ENCODE assay signal across 10 cellular contexts in the genomic region with DNA sequence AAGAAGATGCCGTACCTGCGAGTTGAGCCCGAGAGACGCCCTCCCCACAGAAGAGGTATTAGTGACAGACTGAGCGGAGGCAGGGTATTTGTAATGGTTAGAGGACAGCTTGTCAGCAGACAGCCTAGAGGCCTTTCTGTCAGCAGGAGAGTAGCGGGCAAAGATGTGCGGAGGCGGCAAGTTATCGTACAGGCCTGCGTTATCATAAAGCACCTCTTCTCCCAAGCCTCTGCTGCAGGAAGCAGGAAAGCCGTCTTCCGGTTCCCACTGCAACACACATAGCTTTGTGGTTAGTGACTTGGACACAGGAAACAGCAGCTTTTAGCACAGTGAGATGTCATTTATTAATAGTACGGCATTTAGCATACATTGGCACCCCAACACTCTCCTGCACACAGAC.
A peak's percentile ranks its signal among the peaks of the same experiment; 100 is the strongest.
DNase-seq lines count a peak whose midpoint lies in the region; ATAC-seq and TF ChIP-seq lines count a peak whose summit lies in the region.
"Had no signal": no experiment of that assay in that cellular context is flagged by ENCODE, and none has a peak within 500 bp of the region (broad histone marks: within the 10 kb centered on the region; RNA-seq: fewer than 3 reads in every experiment).

No MANE protein-coding gene starts in this region.

- TF ChIP-seq CTCF in smooth muscle cell (IDR thresholded peaks at IDR 0.05; ENCODE audit: borderline replicate concordance, insufficient read depth, poor library complexity, severe bottlenecking): no peak
- no peak for TF ChIP-seq CTCF in prostate gland (IDR thresholded peaks at IDR 0.05)
- no peak for TF ChIP-seq CTCF in GM23338 (conservative IDR thresholded peaks at IDR 0.05; ENCODE audit: low read depth in 2 of 2)

- H3K9ac ChIP-seq in smooth muscle cell (ENCODE audit: low read depth): peak overlapping the region; percentile 5

- H3K27me3 Mint-ChIP-seq in activated CD4-positive, alpha-beta T cell treated with anti-CD3 and anti-CD28 coated beads, Interleukin-2, amount 10 ng/mL, durations not matched to agents 24 days and 14 days: no peaks in the 10 kb centered on the region
- H3K27me3 Mint-ChIP-seq in activated T-helper 2 cell treated with anti-CD3 and anti-CD28 coated beads, Interferon-gamma antibody, Interleukin-2, Interleukin-4, amounts not matched to agents 10 μg/mL and 5 μg/mL and 100 μg/mL, durations not matched to agents 14 hours and 24 hours and 36 hours (ENCODE audit: low read depth): no peaks in the 10 kb centered on the region
- peaks cover 7% of the 10 kb centered on the region for H3K27me3 Mint-ChIP-seq in GM23338 (ENCODE audit: insufficient read depth, low read depth, poor library complexity)

- TF ChIP-seq POLR2A in prostate gland (IDR thresholded peaks at IDR 0.05): no peak

- H3K4me3 Mint-ChIP-seq in activated CD4-positive, alpha-beta T cell treated with anti-CD3 and anti-CD28 coated beads, Interleukin-2, amount 10 ng/mL, durations not matched to agents 24 days and 14 days: peak overlapping the region; percentile 52
- no peak overlapping the region for H3K4me3 Mint-ChIP-seq in activated T-helper 2 cell treated with anti-CD3 and anti-CD28 coated beads, Interferon-gamma antibody, Interleukin-2, Interleukin-4, amounts not matched to agents 10 μg/mL and 5 μg/mL and 100 μg/mL, durations not matched to agents 14 hours and 24 hours and 36 hours (ENCODE audit: low read depth)
- H3K4me3 Mint-ChIP-seq in GM23338: no peak overlapping the region

- intact Hi-C loops in activated CD4-positive, alpha-beta T cell treated with anti-CD3 and anti-CD28 coated beads, Interleukin-2, amount 10 ng/mL, durations not matched to agents 24 days and 14 days (cut with micrococcal nuclease): loop anchor here (1.0 kb wide), 1 partner anchor 22 kb away; no protein-coding TSS in a partner anchor
- intact Hi-C loops in activated T-helper 2 cell treated with anti-CD3 and anti-CD28 coated beads, Interferon-gamma antibody, Interleukin-2, Interleukin-4, amounts not matched to agents 10 μg/mL and 5 μg/mL and 100 μg/mL, durations not matched to agents 14 hours and 24 hours and 36 hours (cut with micrococcal nuclease): no loop called here
- intact Hi-C loops in Right ventricle myocardium inferior (cut with DNase I) (no loop called here), prostate gland (cut with DNase I) (no loop called here)

- H4K20me1 ChIP-seq in smooth muscle cell (ENCODE audit: low read depth) (peaks cover 46% of the 10 kb centered on the region), GM23338 (replicated peaks; ENCODE audit: insufficient read depth) (no peaks in the 10 kb centered on the region; the same call in 1 of the 2 replicates)

- H3K36me3 Mint-ChIP-seq in activated CD4-positive, alpha-beta T cell treated with anti-CD3 and anti-CD28 coated beads, Interleukin-2, amount 10 ng/mL, durations not matched to agents 24 days and 14 days (ENCODE audit: low read depth): peaks cover 30% of the 10 kb centered on the region
- H3K36me3 Mint-ChIP-seq in activated T-helper 2 cell treated with anti-CD3 and anti-CD28 coated beads, Interferon-gamma antibody, Interleukin-2, Interleukin-4, amounts not matched to agents 10 μg/mL and 5 μg/mL and 100 μg/mL, durations not matched to agents 14 hours and 24 hours and 36 hours (ENCODE audit: low read depth): peaks cover 50% of the 10 kb centered on the region
- peaks cover 11% of the 10 kb centered on the region for H3K36me3 Mint-ChIP-seq in GM23338 (ENCODE audit: low read depth)

- ATAC-seq in Right ventricle myocardium inferior (peak; percentile 58), GM23338 (no peak)

- H3K27me3 ChIP-seq in smooth muscle cell (ENCODE audit: low read depth) (no peaks in the 10 kb centered on the region), prostate gland (replicated peaks; ENCODE audit: insufficient read depth) (no peaks in the 10 kb centered on the region), GM23338 (ENCODE audit: insufficient read depth) (no peaks in the 10 kb centered on the region)
- H3K27me3 ChIP-seq: breast epithelium had no signal

- 27% methylated on average over 13 of the region's 13 CpGs for WGBS in smooth muscle cell (ENCODE audit: low lambda C conversion rate)
- WGBS in prostate gland: 81% methylated on average over 13 of the region's 13 CpGs

- no peak overlapping the region for H2AFZ ChIP-seq in smooth muscle cell (ENCODE audit: low read depth)
- H2AFZ ChIP-seq in GM23338: no peak overlapping the region

- H3F3A ChIP-seq in smooth muscle cell (ENCODE audit: low read depth): peaks cover 19% of the 10 kb centered on the region
- no peaks in the 10 kb centered on the region for H3F3A ChIP-seq in GM23338 (replicated peaks; ENCODE audit: low read depth)

- H3K9me2 ChIP-seq in GM23338 (ENCODE audit: insufficient read depth): no peaks in the 10 kb centered on the region

- H3K4me1 Mint-ChIP-seq in activated CD4-positive, alpha-beta T cell treated with anti-CD3 and anti-CD28 coated beads, Interleukin-2, amount 10 ng/mL, durations not matched to agents 24 days and 14 days: peaks cover 33% of the 10 kb centered on the region
- peaks cover 44% of the 10 kb centered on the region for H3K4me1 Mint-ChIP-seq in activated T-helper 2 cell treated with anti-CD3 and anti-CD28 coated beads, Interferon-gamma antibody, Interleukin-2, Interleukin-4, amounts not matched to agents 10 μg/mL and 5 μg/mL and 100 μg/mL, durations not matched to agents 14 hours and 24 hours and 36 hours (ENCODE audit: low read depth)
- peaks cover 3% of the 10 kb centered on the region; the same call in 1 of the 3 replicates for H3K4me1 Mint-ChIP-seq in GM23338

- H3K36me3 ChIP-seq in smooth muscle cell (ENCODE audit: low read depth) (peaks cover 4% of the 10 kb centered on the region), prostate gland (no peaks in the 10 kb centered on the region), GM23338 (ENCODE audit: insufficient read depth) (peaks cover 7% of the 10 kb centered on the region)
- H3K36me3 ChIP-seq: breast epithelium had no signal

- no peaks in the 10 kb centered on the region for H3K9me3 ChIP-seq in smooth muscle cell (replicated peaks; ENCODE audit: low read depth)
- no peaks in the 10 kb centered on the region for H3K9me3 ChIP-seq in prostate gland
- H3K9me3 ChIP-seq: breast epithelium had no signal

- H3K4me1 ChIP-seq in smooth muscle cell (ENCODE audit: low read depth): peaks cover 25% of the 10 kb centered on the region
- no peaks in the 10 kb centered on the region for H3K4me1 ChIP-seq in prostate gland (replicated peaks)
- no peaks in the 10 kb centered on the region for H3K4me1 ChIP-seq in GM23338 (ENCODE audit: insufficient read depth)
- H3K4me1 ChIP-seq: breast epithelium had no signal

- H3K9me3 Mint-ChIP-seq in activated CD4-positive, alpha-beta T cell treated with anti-CD3 and anti-CD28 coated beads, Interleukin-2, amount 10 ng/mL, durations not matched to agents 24 days and 14 days: no peaks in the 10 kb centered on the region
- no peaks in the 10 kb centered on the region for H3K9me3 Mint-ChIP-seq in activated T-helper 2 cell treated with anti-CD3 and anti-CD28 coated beads, Interferon-gamma antibody, Interleukin-2, Interleukin-4, amounts not matched to agents 10 μg/mL and 5 μg/mL and 100 μg/mL, durations not matched to agents 14 hours and 24 hours and 36 hours
- no peaks in the 10 kb centered on the region for H3K9me3 Mint-ChIP-seq in GM23338

- H3K4me2 ChIP-seq in smooth muscle cell (peak overlapping the region; percentile 73), GM23338 (no peak overlapping the region)

- H3K27ac Mint-ChIP-seq in activated CD4-positive, alpha-beta T cell treated with anti-CD3 and anti-CD28 coated beads, Interleukin-2, amount 10 ng/mL, durations not matched to agents 24 days and 14 days: peak overlapping the region; percentile 85
- peak overlapping the region; percentile 79 for H3K27ac Mint-ChIP-seq in activated T-helper 2 cell treated with anti-CD3 and anti-CD28 coated beads, Interferon-gamma antibody, Interleukin-2, Interleukin-4, amounts not matched to agents 10 μg/mL and 5 μg/mL and 100 μg/mL, durations not matched to agents 14 hours and 24 hours and 36 hours
- H3K27ac Mint-ChIP-seq in GM23338: no peak overlapping the region

- peak overlapping the region; percentile 82 for H3K27ac ChIP-seq in smooth muscle cell (ENCODE audit: low read depth)
- no peak overlapping the region for H3K27ac ChIP-seq in prostate gland
- H3K27ac ChIP-seq in GM23338 (ENCODE audit: low read depth): no peak overlapping the region

- no peaks in the 10 kb centered on the region for H3K79me2 ChIP-seq in smooth muscle cell (ENCODE audit: low read depth)
- H3K79me2 ChIP-seq in GM23338 (replicated peaks; ENCODE audit: insufficient read depth): no peaks in the 10 kb centered on the region

- no peak for DNase-seq in activated CD4-positive, alpha-beta T cell treated with anti-CD3 and anti-CD28 coated beads, Interleukin-2, amount 10 ng/mL, durations not matched to agents 24 days and 14 days
- DNase-seq in activated CD4-positive, alpha-beta T cell treated with anti-CD3 and anti-CD28 coated beads for 4 hours: no peak
- DNase-seq in activated T-helper 2 cell treated with anti-CD3 and anti-CD28 coated beads, Interferon-gamma antibody, Interleukin-2, Interleukin-4, amounts not matched to agents 10 μg/mL and 5 μg/mL and 100 μg/mL, durations not matched to agents 14 hours and 24 hours and 36 hours (ENCODE audit: low spot score): no peak
- DNase-seq in Right ventricle myocardium inferior (ENCODE audit: missing footprints) (no peak), smooth muscle cell (lab: John Stamatoyannopoulos, UW; ENCODE audit: unreplicated experiment) (no peak), prostate gland (ENCODE audit: low spot score) (no peak), RPMI8226 (no peak), GM23338 (ENCODE audit: low spot score) (no peak)
- DNase-seq: T-helper 9 cell had no signal

- H3K4me3 ChIP-seq in smooth muscle cell: no peak overlapping the region
- H3K4me3 ChIP-seq in prostate gland: no peak overlapping the region
- H3K4me3 ChIP-seq in GM23338: no peak overlapping the region
- H3K4me3 ChIP-seq: breast epithelium had no signal

TF ChIP-seq in GM23338, 12 proteins besides CTCF, POLR2A, EP300 and RAD21:
- TF ChIP-seq, protein P1, sequence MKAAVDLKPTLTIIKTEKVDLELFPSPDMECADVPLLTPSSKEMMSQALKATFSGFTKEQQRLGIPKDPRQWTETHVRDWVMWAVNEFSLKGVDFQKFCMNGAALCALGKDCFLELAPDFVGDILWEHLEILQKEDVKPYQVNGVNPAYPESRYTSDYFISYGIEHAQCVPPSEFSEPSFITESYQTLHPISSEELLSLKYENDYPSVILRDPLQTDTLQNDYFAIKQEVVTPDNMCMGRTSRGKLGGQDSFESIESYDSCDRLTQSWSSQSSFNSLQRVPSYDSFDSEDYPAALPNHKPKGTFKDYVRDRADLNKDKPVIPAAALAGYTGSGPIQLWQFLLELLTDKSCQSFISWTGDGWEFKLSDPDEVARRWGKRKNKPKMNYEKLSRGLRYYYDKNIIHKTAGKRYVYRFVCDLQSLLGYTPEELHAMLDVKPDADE (IDR thresholded peaks at IDR 0.05): no peak
- no peak for TF ChIP-seq ZNF114 (CRISPR knock-in tag; IDR thresholded peaks at IDR 0.05)
